In the genomic region with DNA sequence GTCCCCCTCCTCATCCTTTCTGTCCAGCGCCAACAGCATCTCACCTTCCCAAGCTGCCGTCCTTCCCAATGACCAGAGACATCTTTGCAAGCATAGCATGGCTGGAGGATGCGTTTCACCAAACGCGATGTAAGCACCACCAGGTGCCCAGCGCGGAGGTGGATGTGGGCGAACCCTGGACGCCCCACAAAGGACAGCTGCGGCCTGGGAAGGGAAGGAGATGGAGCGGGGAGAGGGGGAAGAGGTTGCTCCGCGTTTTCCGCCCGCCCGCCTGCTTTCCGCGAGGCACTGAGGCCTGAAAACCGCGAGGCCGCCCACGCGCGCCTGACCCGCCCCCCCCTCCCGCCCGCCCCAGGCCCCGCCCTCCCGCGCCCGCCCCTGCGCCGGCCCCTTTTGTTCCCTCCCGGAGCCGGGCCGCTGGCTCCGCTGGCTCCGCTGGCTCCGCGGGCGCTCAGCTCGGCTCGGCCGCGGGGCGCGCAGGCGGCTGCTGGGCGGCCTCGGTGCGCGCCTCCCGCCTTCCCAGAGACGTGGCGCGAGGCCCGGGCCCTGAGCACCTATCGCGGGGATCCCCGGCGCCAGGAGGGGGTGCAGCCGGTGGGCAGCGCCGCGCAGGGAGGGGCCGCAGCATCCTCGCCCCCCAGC, we compare ENCODE assay signal across 8 cellular contexts.
A peak's percentile ranks its signal among the peaks of the same experiment; 100 is the strongest.
DNase-seq lines count a peak whose midpoint lies in the region; ATAC-seq lines count a peak whose summit lies in the region.

A gene (plus strand): TSS at position 390 of the 642 bp plus-strand sequence. CDS start 28,140 bp downstream, outside the sequence.

- ATAC-seq in HG02588 (IDR thresholded peaks at IDR 0.05; ENCODE audit: unreplicated experiment) (peak; percentile 44), GM18517 (IDR thresholded peaks at IDR 0.05; ENCODE audit: unreplicated experiment) (no peak)

- peak within 1 kb of the TSS; percentile 81 for H3K27ac ChIP-seq in cingulate gyrus (ENCODE audit: low read depth, low read length)

- H3K9me3 ChIP-seq in ES-I3 (ENCODE audit: control insufficient read depth, insufficient read depth, low read length), result no peaks in the 10 kb centered on the region

- peak within 1 kb of the TSS; percentile 82 for H3K9ac ChIP-seq in ES-I3 (ENCODE audit: low read depth, low read length)

- peaks cover 25% of the 10 kb centered on the region for H3K4me1 ChIP-seq in ES-I3 (ENCODE audit: insufficient read depth, low read length)

- no peaks in the 10 kb centered on the region for H3K36me3 ChIP-seq in ES-I3 (ENCODE audit: insufficient read depth, low read length)

- DNase-seq in NCI-H2196 treated with DMSO at 0.1 percent for 48 hours (lab: John Stamatoyannopoulos, UW; ENCODE audit: unreplicated experiment) (peak; percentile 41), kidney tubule cell (ENCODE audit: low spot score) (peak; percentile 84)
- peak; percentile 80 for DNase-seq in activated CD4-positive, alpha-beta T cell treated with anti-CD3 and anti-CD28 coated beads for 48 hours
- peak; percentile 39 to 64 for DNase-seq in stimulated activated CD4-positive, alpha-beta T cell treated with anti-CD3 and anti-CD28 coated beads, Interleukin-15, amount 100 ng/mL, for 48 hours (ENCODE audit: low read depth in 2 of 2)
